In genomic region chr14:92641306-92641705, GRCh38 we compare ENCODE assay signal across 1 cellular context.
TF ChIP-seq lines count a peak whose summit lies in the region.

No MANE protein-coding gene starts in this region.

TF ChIP-seq in IMR-90, 13 proteins besides CTCF, POLR2A, EP300 and RAD21 (continued from another document):
- no peak for TF ChIP-seq ELK1 (IDR thresholded peaks at IDR 0.05; ENCODE audit: borderline replicate concordance, low read depth, low read length)
- TF ChIP-seq MXI1 (IDR thresholded peaks at IDR 0.05; ENCODE audit: borderline replicate concordance, low read depth, low read length): no peak
- no peak for TF ChIP-seq CHD1 (IDR thresholded peaks at IDR 0.05; ENCODE audit: low read depth, low read length)
- no peak for TF ChIP-seq BHLHE40 (IDR thresholded peaks at IDR 0.05; ENCODE audit: low read depth, low read length)
- no peak for TF ChIP-seq RCOR1 (IDR thresholded peaks at IDR 0.05; ENCODE audit: insufficient replicate concordance, low read length)
- no peak for TF ChIP-seq SMC3 (IDR thresholded peaks at IDR 0.05; ENCODE audit: low read depth, low read length)
- TF ChIP-seq CEBPB (IDR thresholded peaks at IDR 0.05; ENCODE audit: low read depth, low read length): no peak
